1 cellular context compared by ENCODE assay signal in the genomic region with DNA sequence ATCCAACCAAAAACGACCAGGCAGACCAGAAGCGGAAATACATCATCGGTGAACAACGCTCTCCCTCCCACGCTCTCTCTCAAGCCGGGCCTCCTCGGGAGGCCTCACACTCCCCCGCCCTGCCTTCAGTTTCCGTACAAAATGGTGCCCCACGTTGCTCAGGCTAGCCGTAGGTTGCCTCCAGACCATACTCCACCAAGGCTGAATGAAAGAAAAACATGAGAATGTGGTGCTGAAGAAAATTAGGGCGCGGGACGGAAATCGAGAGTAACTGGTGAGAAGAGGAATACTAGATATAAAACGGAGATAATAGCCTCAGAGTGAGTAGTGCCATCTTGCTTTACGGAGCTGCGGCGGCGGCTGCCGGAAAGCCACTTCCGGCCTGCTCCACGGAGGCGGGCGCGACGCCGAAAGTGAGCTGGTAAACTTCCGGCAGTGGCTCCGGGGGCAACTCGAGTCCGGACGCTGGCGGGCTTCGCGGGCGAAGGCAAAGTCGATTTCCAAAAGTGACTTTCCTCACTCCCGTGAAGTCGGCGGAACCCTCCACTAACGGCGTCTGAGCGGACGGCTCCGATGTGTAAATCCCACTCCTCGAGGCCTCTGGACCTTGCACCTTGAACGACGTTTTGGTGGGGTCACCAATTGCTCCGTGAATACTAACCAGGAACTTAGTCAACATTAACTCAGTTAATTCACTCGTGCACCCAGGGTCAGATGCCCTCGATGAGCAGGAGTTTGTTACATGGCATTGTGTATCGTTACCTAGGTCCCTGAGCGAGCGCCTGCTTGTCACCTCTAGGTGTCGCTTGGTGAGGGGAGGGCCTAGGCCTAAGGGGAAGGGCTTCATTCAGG.
TF ChIP-seq lines count a peak whose summit lies in the region.

A gene (minus strand): TSS at position 7 of the 852 bp plus-strand sequence. CDS start 980 bp downstream, outside the sequence.

TF ChIP-seq in HepG2, 621 proteins besides CTCF, POLR2A, EP300 and RAD21 (continued from another document and continues in another):
- no peak for TF ChIP-seq ZNF850 (CRISPR knock-in tag; conservative IDR thresholded peaks at IDR 0.05)
- peak; percentile 47; the same call in 1 of the 2 replicates for TF ChIP-seq HOXA3 (CRISPR knock-in tag; IDR thresholded peaks at IDR 0.05)
- TF ChIP-seq, protein P1, sequence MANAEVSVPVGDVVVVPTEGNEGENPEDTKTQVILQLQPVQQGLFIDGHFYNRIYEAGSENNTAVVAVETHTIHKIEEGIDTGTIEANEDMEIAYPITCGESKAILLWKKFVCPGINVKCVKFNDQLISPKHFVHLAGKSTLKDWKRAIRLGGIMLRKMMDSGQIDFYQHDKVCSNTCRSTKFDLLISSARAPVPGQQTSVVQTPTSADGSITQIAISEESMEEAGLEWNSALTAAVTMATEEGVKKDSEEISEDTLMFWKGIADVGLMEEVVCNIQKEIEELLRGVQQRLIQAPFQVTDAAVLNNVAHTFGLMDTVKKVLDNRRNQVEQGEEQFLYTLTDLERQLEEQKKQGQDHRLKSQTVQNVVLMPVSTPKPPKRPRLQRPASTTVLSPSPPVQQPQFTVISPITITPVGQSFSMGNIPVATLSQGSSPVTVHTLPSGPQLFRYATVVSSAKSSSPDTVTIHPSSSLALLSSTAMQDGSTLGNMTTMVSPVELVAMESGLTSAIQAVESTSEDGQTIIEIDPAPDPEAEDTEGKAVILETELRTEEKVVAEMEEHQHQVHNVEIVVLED (CRISPR knock-in tag; IDR thresholded peaks at IDR 0.05; ENCODE audit: borderline replicate concordance) = peak; percentile 79
- peak; percentile 6; the same call in 1 of the 2 replicates for TF ChIP-seq ZNF776 (CRISPR knock-in tag; IDR thresholded peaks at IDR 0.05)
- TF ChIP-seq MZF1 (CRISPR knock-in tag; IDR thresholded peaks at IDR 0.05; ENCODE audit: borderline replicate concordance) = 0 out of 2 replicates have a peak, but pooled peaks have one; percentile 44
- peak; percentile 71; the same call in 1 of the 2 replicates for TF ChIP-seq ZNF232 (CRISPR knock-in tag; IDR thresholded peaks at IDR 0.05; ENCODE audit: borderline replicate concordance)
- TF ChIP-seq PHF21A (CRISPR knock-in tag; IDR thresholded peaks at IDR 0.05) = peak; percentile 51
- peak; percentile 70 for TF ChIP-seq YEATS4 (CRISPR knock-in tag; IDR thresholded peaks at IDR 0.05; ENCODE audit: borderline replicate concordance)
- peak; percentile 66; the same call in 1 of the 2 replicates for TF ChIP-seq ZSCAN29 (CRISPR knock-in tag; conservative IDR thresholded peaks at IDR 0.05)
- peak; percentile 54 for TF ChIP-seq REL (CRISPR knock-in tag; conservative IDR thresholded peaks at IDR 0.05)
- TF ChIP-seq, protein P2, sequence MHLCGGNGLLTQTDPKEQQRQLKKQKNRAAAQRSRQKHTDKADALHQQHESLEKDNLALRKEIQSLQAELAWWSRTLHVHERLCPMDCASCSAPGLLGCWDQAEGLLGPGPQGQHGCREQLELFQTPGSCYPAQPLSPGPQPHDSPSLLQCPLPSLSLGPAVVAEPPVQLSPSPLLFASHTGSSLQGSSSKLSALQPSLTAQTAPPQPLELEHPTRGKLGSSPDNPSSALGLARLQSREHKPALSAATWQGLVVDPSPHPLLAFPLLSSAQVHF (CRISPR knock-in tag; IDR thresholded peaks at IDR 0.05) = 0 out of 2 replicates have a peak, but pooled peaks have one; percentile 39
- TF ChIP-seq SP1 (IDR thresholded peaks at IDR 0.05) = no peak
- peak; percentile 58; the same call in 1 of the 2 replicates for TF ChIP-seq SP1 (CRISPR knock-in tag; IDR thresholded peaks at IDR 0.05)
- TF ChIP-seq, protein P3, sequence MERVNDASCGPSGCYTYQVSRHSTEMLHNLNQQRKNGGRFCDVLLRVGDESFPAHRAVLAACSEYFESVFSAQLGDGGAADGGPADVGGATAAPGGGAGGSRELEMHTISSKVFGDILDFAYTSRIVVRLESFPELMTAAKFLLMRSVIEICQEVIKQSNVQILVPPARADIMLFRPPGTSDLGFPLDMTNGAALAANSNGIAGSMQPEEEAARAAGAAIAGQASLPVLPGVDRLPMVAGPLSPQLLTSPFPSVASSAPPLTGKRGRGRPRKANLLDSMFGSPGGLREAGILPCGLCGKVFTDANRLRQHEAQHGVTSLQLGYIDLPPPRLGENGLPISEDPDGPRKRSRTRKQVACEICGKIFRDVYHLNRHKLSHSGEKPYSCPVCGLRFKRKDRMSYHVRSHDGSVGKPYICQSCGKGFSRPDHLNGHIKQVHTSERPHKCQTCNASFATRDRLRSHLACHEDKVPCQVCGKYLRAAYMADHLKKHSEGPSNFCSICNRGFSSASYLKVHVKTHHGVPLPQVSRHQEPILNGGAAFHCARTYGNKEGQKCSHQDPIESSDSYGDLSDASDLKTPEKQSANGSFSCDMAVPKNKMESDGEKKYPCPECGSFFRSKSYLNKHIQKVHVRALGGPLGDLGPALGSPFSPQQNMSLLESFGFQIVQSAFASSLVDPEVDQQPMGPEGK (CRISPR knock-in tag; IDR thresholded peaks at IDR 0.05) = peak; percentile 62; the same call in 1 of the 2 replicates
- TF ChIP-seq TBX2 (CRISPR knock-in tag; IDR thresholded peaks at IDR 0.05; ENCODE audit: borderline replicate concordance) = peak; percentile 76; the same call in 1 of the 2 replicates
- peak; percentile 69 for TF ChIP-seq FOXK1 (CRISPR knock-in tag; IDR thresholded peaks at IDR 0.05; ENCODE audit: borderline replicate concordance, low read depth)
- peak; percentile 62; the same call in 1 of the 2 replicates for TF ChIP-seq ELF3 (CRISPR knock-in tag; IDR thresholded peaks at IDR 0.05)
- TF ChIP-seq HNF4G (IDR thresholded peaks at IDR 0.05; ENCODE audit: borderline replicate concordance, low read depth, low read length) = no peak; the same call in 1 of the 2 replicates
- peak; percentile 56; the same call in 1 of the 2 replicates for TF ChIP-seq HNF4G (CRISPR knock-in tag; IDR thresholded peaks at IDR 0.05; ENCODE audit: borderline replicate concordance, low read depth)
- TF ChIP-seq GATAD2A (CRISPR knock-in tag; IDR thresholded peaks at IDR 0.05) = peak; percentile 43; the same call in 1 of the 2 replicates
- TF ChIP-seq ELF4 (CRISPR knock-in tag; IDR thresholded peaks at IDR 0.05; ENCODE audit: borderline replicate concordance) = peak; percentile 46; the same call in 1 of the 2 replicates
- TF ChIP-seq CAMTA2 (CRISPR knock-in tag; IDR thresholded peaks at IDR 0.05; ENCODE audit: borderline replicate concordance) = no peak; the same call in 1 of the 2 replicates
- TF ChIP-seq SMAD1 (CRISPR knock-in tag; IDR thresholded peaks at IDR 0.05; ENCODE audit: borderline replicate concordance, low read depth) = peak; percentile 24; the same call in 1 of the 2 replicates
- peak; percentile 49; the same call in 1 of the 3 replicates for TF ChIP-seq MXI1 (IDR thresholded peaks at IDR 0.05; ENCODE audit: borderline replicate concordance, low read depth, low read length)
- TF ChIP-seq NAIF1 (CRISPR knock-in tag; IDR thresholded peaks at IDR 0.05; ENCODE audit: borderline replicate concordance) = peak; percentile 66; the same call in 1 of the 2 replicates
- peak; percentile 90 for TF ChIP-seq ZFY (CRISPR knock-in tag; IDR thresholded peaks at IDR 0.05)
- TF ChIP-seq, protein P4, sequence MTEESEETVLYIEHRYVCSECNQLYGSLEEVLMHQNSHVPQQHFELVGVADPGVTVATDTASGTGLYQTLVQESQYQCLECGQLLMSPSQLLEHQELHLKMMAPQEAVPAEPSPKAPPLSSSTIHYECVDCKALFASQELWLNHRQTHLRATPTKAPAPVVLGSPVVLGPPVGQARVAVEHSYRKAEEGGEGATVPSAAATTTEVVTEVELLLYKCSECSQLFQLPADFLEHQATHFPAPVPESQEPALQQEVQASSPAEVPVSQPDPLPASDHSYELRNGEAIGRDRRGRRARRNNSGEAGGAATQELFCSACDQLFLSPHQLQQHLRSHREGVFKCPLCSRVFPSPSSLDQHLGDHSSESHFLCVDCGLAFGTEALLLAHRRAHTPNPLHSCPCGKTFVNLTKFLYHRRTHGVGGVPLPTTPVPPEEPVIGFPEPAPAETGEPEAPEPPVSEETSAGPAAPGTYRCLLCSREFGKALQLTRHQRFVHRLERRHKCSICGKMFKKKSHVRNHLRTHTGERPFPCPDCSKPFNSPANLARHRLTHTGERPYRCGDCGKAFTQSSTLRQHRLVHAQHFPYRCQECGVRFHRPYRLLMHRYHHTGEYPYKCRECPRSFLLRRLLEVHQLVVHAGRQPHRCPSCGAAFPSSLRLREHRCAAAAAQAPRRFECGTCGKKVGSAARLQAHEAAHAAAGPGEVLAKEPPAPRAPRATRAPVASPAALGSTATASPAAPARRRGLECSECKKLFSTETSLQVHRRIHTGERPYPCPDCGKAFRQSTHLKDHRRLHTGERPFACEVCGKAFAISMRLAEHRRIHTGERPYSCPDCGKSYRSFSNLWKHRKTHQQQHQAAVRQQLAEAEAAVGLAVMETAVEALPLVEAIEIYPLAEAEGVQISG (CRISPR knock-in tag; IDR thresholded peaks at IDR 0.05) = peak; percentile 96
- TF ChIP-seq ZNF615 (CRISPR knock-in tag; IDR thresholded peaks at IDR 0.05; ENCODE audit: borderline replicate concordance) = peak; percentile 78; the same call in 1 of the 2 replicates
- TF ChIP-seq REPIN1 (CRISPR knock-in tag; IDR thresholded peaks at IDR 0.05; ENCODE audit: borderline replicate concordance, low read depth) = peak; percentile 49; the same call in 1 of the 2 replicates
- TF ChIP-seq, protein P5, sequence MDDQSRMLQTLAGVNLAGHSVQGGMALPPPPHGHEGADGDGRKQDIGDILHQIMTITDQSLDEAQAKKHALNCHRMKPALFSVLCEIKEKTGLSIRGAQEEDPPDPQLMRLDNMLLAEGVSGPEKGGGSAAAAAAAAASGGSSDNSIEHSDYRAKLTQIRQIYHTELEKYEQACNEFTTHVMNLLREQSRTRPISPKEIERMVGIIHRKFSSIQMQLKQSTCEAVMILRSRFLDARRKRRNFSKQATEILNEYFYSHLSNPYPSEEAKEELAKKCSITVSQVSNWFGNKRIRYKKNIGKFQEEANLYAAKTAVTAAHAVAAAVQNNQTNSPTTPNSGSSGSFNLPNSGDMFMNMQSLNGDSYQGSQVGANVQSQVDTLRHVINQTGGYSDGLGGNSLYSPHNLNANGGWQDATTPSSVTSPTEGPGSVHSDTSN (CRISPR knock-in tag; IDR thresholded peaks at IDR 0.05; ENCODE audit: borderline replicate concordance) = 0 out of 2 replicates have a peak, but pooled peaks have one; percentile 41
- 0 out of 2 replicates have a peak, but pooled peaks have one; percentile 9 for TF ChIP-seq BRCA1 (CRISPR knock-in tag; IDR thresholded peaks at IDR 0.05)
- TF ChIP-seq ZFP90 (CRISPR knock-in tag; IDR thresholded peaks at IDR 0.05; ENCODE audit: borderline replicate concordance) = peak; percentile 78; the same call in 1 of the 2 replicates
- TF ChIP-seq SALL2 (CRISPR knock-in tag; IDR thresholded peaks at IDR 0.05) = peak; percentile 16; the same call in 1 of the 2 replicates
- TF ChIP-seq RARG (CRISPR knock-in tag; IDR thresholded peaks at IDR 0.05; ENCODE audit: low read depth) = no peak
- no peak for TF ChIP-seq MTA1 (CRISPR knock-in tag; IDR thresholded peaks at IDR 0.05; ENCODE audit: borderline replicate concordance)
- TF ChIP-seq ZNF724P (CRISPR knock-in tag; IDR thresholded peaks at IDR 0.05; ENCODE audit: borderline replicate concordance) = no peak
- TF ChIP-seq, protein P6, sequence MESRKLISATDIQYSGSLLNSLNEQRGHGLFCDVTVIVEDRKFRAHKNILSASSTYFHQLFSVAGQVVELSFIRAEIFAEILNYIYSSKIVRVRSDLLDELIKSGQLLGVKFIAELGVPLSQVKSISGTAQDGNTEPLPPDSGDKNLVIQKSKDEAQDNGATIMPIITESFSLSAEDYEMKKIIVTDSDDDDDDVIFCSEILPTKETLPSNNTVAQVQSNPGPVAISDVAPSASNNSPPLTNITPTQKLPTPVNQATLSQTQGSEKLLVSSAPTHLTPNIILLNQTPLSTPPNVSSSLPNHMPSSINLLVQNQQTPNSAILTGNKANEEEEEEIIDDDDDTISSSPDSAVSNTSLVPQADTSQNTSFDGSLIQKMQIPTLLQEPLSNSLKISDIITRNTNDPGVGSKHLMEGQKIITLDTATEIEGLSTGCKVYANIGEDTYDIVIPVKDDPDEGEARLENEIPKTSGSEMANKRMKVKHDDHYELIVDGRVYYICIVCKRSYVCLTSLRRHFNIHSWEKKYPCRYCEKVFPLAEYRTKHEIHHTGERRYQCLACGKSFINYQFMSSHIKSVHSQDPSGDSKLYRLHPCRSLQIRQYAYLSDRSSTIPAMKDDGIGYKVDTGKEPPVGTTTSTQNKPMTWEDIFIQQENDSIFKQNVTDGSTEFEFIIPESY (CRISPR knock-in tag; IDR thresholded peaks at IDR 0.05) = peak; percentile 41; the same call in 1 of the 2 replicates
- TF ChIP-seq NKX3-1 (CRISPR knock-in tag; IDR thresholded peaks at IDR 0.05) = peak; percentile 83
- TF ChIP-seq, protein P7, sequence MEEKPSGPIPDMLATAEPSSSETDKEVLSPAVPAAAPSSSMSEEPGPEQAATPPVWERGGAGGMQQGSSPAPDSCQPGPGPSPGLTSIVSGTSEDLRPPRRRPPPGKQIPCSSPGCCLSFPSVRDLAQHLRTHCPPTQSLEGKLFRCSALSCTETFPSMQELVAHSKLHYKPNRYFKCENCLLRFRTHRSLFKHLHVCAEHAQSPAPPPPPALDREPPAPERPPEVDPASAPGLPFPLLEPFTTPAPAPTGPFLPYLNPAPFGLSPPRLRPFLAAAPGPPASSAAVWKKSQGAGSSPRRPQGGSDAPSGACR (CRISPR knock-in tag; IDR thresholded peaks at IDR 0.05) = peak; percentile 72; the same call in 1 of the 2 replicates
- TF ChIP-seq RFXANK (CRISPR knock-in tag; IDR thresholded peaks at IDR 0.05) = 0 out of 2 replicates have a peak, but pooled peaks have one; percentile 75
- TF ChIP-seq, protein P8, sequence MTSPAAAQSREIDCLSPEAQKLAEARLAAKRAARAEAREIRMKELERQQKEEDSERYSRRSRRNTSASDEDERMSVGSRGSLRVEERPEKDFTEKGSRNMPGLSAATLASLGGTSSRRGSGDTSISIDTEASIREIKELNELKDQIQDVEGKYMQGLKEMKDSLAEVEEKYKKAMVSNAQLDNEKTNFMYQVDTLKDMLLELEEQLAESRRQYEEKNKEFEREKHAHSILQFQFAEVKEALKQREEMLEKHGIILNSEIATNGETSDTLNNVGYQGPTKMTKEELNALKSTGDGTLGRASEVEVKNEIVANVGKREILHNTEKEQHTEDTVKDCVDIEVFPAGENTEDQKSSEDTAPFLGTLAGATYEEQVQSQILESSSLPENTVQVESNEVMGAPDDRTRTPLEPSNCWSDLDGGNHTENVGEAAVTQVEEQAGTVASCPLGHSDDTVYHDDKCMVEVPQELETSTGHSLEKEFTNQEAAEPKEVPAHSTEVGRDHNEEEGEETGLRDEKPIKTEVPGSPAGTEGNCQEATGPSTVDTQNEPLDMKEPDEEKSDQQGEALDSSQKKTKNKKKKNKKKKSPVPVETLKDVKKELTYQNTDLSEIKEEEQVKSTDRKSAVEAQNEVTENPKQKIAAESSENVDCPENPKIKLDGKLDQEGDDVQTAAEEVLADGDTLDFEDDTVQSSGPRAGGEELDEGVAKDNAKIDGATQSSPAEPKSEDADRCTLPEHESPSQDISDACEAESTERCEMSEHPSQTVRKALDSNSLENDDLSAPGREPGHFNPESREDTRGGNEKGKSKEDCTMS (CRISPR knock-in tag; conservative IDR thresholded peaks at IDR 0.05) = no peak
- peak; percentile 84 for TF ChIP-seq TGIF2 (CRISPR knock-in tag; IDR thresholded peaks at IDR 0.05)
- no peak for TF ChIP-seq CEBPG (CRISPR knock-in tag; IDR thresholded peaks at IDR 0.05)
- no peak for TF ChIP-seq ZNF17 (CRISPR knock-in tag; IDR thresholded peaks at IDR 0.05)
- 0 out of 2 replicates have a peak, but pooled peaks have one; percentile 31 for TF ChIP-seq SP5 (CRISPR knock-in tag; IDR thresholded peaks at IDR 0.05; ENCODE audit: borderline replicate concordance, low read depth)
- peak; percentile 74; the same call in 1 of the 2 replicates for TF ChIP-seq HCFC1 (IDR thresholded peaks at IDR 0.05; ENCODE audit: low read depth, low read length)
